16 cellular contexts compared by ENCODE assay signal in genomic region chr6:111291860-111292259, GRCh38.
"Had no signal": no experiment of that assay in that cellular context is flagged by ENCODE, and none has a peak within 500 bp of the region (broad histone marks: within the 10 kb centered on the region; RNA-seq: fewer than 3 reads in every experiment).

No MANE protein-coding gene starts in this region.

- H3K9me3 ChIP-seq: tibial artery, uterus had no signal

- H3K4me3 Mint-ChIP-seq: brain; central memory CD8-positive, alpha-beta T cell; nephron; stimulated activated naive B cell treated with anti-CD40 and anti-IgM and Interleukin-4, amounts not matched to agents 10 μg/mL and 1 μg/mL and 100 μg/mL, for 72 hours; T-cell had no signal

- H3K27ac Mint-ChIP-seq: nephron had no signal

- FAIRE-seq: frontal cortex had no signal

- H3K27ac ChIP-seq: tibial artery, uterus had no signal

- H3K36me3 ChIP-seq: uterus had no signal

- H3K4me3 ChIP-seq: tibial artery, uterus had no signal

- DNase-seq: activated CD4-positive, CD25-positive, alpha-beta regulatory T cell treated with anti-CD3 and anti-CD28 coated beads, Interleukin-2, amount 50 U/mL, for 72 hours; activated naive CD4-positive, alpha-beta T cell treated with anti-CD3 and anti-CD28 coated beads, Interleukin-2, amount 50 U/mL, for 16 hours; activated T-cell treated with anti-CD3 and anti-CD28 coated beads for 4 hours; cortex of kidney; effector CD4-positive, alpha-beta T cell; mesendoderm; stimulated activated CD4-positive, alpha-beta T cell treated with anti-CD3 and anti-CD28 coated beads, Interleukin-2, amount 100 ng/mL, for 48 hours; stimulated activated naive B cell treated with anti-CD40 and anti-IgM and Interleukin-4, amounts not matched to agents 10 μg/mL and 1 μg/mL and 100 μg/mL, for 72 hours; T-cell; T1000; tibial artery; uterus had no signal

- H3K27me3 Mint-ChIP-seq: brain; central memory CD8-positive, alpha-beta T cell; stimulated activated naive B cell treated with anti-CD40 and anti-IgM and Interleukin-4, amounts not matched to agents 10 μg/mL and 1 μg/mL and 100 μg/mL, for 72 hours; T-cell had no signal

- ATAC-seq: T-cell had no signal

- H3K27me3 ChIP-seq: tibial artery, uterus had no signal

- H3K4me1 ChIP-seq: tibial artery, uterus had no signal

- H3K9me3 Mint-ChIP-seq: brain; central memory CD8-positive, alpha-beta T cell; nephron; stimulated activated naive B cell treated with anti-CD40 and anti-IgM and Interleukin-4, amounts not matched to agents 10 μg/mL and 1 μg/mL and 100 μg/mL, for 72 hours; T-cell had no signal
